Comparison of ENCODE assay signal across 20 cellular contexts in the genomic region with DNA sequence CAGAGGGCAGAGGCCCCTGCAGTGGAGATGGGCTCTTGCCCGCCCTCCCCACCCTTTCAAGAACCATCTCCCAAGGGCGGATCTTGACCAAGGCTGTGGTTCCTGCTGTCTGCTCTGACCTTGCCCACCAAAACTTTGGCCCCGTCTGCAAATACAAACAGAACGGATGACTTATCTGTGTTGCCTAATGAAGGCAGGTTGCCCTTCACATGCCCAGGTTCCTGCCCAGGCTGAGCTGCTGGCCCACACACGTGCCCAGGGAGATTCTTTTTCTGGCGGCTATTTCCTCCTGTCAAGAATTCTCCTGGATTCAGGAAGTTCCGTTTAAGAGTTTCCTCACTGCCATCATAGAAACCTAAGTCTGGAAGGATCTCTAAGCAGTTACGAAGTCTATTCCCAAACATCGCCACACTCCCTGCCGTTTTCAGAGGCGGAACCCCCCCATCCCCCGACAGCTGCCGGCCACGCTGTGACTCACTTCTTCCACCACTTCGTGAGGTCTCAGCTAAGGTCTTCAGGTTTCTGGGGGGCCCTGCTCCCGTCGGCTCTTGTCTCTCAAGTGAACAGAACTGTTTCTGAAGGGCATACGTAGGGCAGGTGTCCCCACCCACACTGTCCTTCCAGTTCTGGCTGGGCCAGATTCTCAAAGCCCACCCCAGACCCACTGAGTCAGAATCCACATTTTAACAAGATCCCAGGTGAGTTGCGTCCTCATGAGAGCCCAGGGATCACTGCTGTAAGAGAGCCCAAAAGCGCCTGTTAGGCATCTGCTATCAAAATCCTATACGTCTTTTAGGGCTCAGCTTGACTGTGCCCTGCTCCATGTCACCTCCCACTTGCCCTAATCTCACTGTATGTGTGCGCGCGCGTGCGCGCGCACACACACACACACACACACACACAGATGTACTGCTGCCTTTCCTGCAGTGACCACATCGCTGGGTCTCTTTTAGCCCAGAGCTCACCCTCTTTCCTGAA.
DNase-seq lines count a peak whose midpoint lies in the region; ATAC-seq, FAIRE-seq and TF ChIP-seq lines count a peak whose summit lies in the region.
"Had no signal": no experiment of that assay in that cellular context is flagged by ENCODE, and none has a peak within 500 bp of the region (broad histone marks: within the 10 kb centered on the region; RNA-seq: fewer than 3 reads in every experiment).

No MANE protein-coding gene starts in this region.

- intact Hi-C loops in psoas muscle (cut with DNase I), result no loop called here

- H3K18ac ChIP-seq in H1 (ENCODE audit: extremely low read depth, low read length), result no peak overlapping the region

- no peak for TF ChIP-seq EP300 in H1 (IDR thresholded peaks at IDR 0.05; ENCODE audit: borderline replicate concordance in 1 of 2, low read depth in 2 of 2, low read length in 2 of 2)

- H2BK120ac ChIP-seq in H1 (replicated peaks; ENCODE audit: low read depth, low read length), result no peak overlapping the region

- H3K79me2 ChIP-seq in GM23338 (replicated peaks; ENCODE audit: insufficient read depth) (no peaks in the 10 kb centered on the region), H1 (ENCODE audit: control insufficient read depth in 1 of 2, insufficient read depth in 2 of 2, low read length in 2 of 2) (no peaks in the 10 kb centered on the region)

- ATAC-seq in GM23338 (0 out of 3 replicates have a peak, but pooled peaks have one; percentile 30), HG03025 (IDR thresholded peaks at IDR 0.05; ENCODE audit: low FRiP score, unreplicated experiment) (no peak), psoas muscle (no peak)
- ATAC-seq: activated T-helper 17 cell treated with anti-CD3 and anti-CD28 coated beads, Interleukin-2, amount 50 U/mL, for 72 hours; foreskin keratinocyte; T-helper 17 cell had no signal

- H2BK20ac ChIP-seq in H1 (ENCODE audit: low read length), result no peak overlapping the region

- no peak overlapping the region for H4K5ac ChIP-seq in H1 (ENCODE audit: insufficient read length, low read depth, low read length)

- peak overlapping the region; percentile 80 for H2AFZ ChIP-seq in GM23338
- H2AFZ ChIP-seq in H1 (ENCODE audit: low read length), result no peak overlapping the region; the same call in 1 of the 2 replicates

- H3K9me3 ChIP-seq in H1 (ENCODE audit: insufficient read depth in 2 of 2, low read depth in 1 of 2, low read length in 1 of 2) (no peaks in the 10 kb centered on the region), psoas muscle (no peaks in the 10 kb centered on the region)
- H3K9me3 ChIP-seq: BLaER1, upper lobe of left lung had no signal

- H3K36me3 Mint-ChIP-seq in GM23338 (ENCODE audit: low read depth), result no peaks in the 10 kb centered on the region
- no peaks in the 10 kb centered on the region for H3K36me3 Mint-ChIP-seq in mesothelial cell of epicardium
- H3K36me3 Mint-ChIP-seq: naive B cell had no signal

- H4K20me1 ChIP-seq in GM23338 (replicated peaks; ENCODE audit: insufficient read depth) (no peaks in the 10 kb centered on the region), H1 (replicated peaks in 1 of 2; ENCODE audit: control insufficient read depth in 1 of 2, insufficient read depth in 2 of 2, low read length in 2 of 2) (no peaks in the 10 kb centered on the region)
- H4K20me1 ChIP-seq: BLaER1 had no signal

- H3K4me1 Mint-ChIP-seq in GM23338 (peaks cover 12% of the 10 kb centered on the region), mesothelial cell of epicardium (peaks cover 25% of the 10 kb centered on the region)
- H3K4me1 Mint-ChIP-seq: naive B cell had no signal

- H3K14ac ChIP-seq in H1 (ENCODE audit: insufficient read length), result no peak overlapping the region

- no peak overlapping the region for H3K9ac ChIP-seq in H1 (replicated peaks in 1 of 4; ENCODE audit: extremely low read depth in 1 of 4, low read depth in 3 of 4, low read length in 3 of 4)
- H3K9ac ChIP-seq: BLaER1 had no signal

- H4K8ac ChIP-seq in H1 (ENCODE audit: extremely low read depth, insufficient read depth, low read length), result no peak overlapping the region; the same call in 1 of the 2 replicates

- no peak overlapping the region for H4K91ac ChIP-seq in H1 (replicated peaks; ENCODE audit: insufficient read length, low read length)

- H3K27me3 ChIP-seq in GM23338 (ENCODE audit: insufficient read depth) (no peaks in the 10 kb centered on the region), H1 (replicated peaks in 1 of 4; ENCODE audit: control insufficient read depth in 3 of 4, extremely low read depth in 1 of 4, insufficient read depth in 3 of 4, low read length in 3 of 4) (no peaks in the 10 kb centered on the region), psoas muscle (ENCODE audit: insufficient read depth in 3 of 3, low read length in 2 of 3) (no peaks in the 10 kb centered on the region)
- H3K27me3 ChIP-seq: BLaER1, foreskin keratinocyte, upper lobe of left lung had no signal

- CTCF ChIA-PET in RWPE1 (lab: Yijun Ruan, JAX), result no interaction called here
- CTCF ChIA-PET in H1 (lab: Charles Lee; ENCODE audit: partially characterized antibody), result interaction anchor here (0.6 to 7.8 kb wide), 8 partner anchors 12 to 119 kb away, joined by 3 to 34 read pairs (median 4); no protein-coding TSS in a partner anchor

- H2BK15ac ChIP-seq in H1 (ENCODE audit: low read length), result no peak overlapping the region; the same call in 1 of the 2 replicates

- H3K27me3 Mint-ChIP-seq in GM23338 (ENCODE audit: insufficient read depth, low read depth, poor library complexity), result peaks cover 12% of the 10 kb centered on the region
- H3K27me3 Mint-ChIP-seq in mesothelial cell of epicardium (ENCODE audit: low read depth), result no peaks in the 10 kb centered on the region

- no peak for TF ChIP-seq POLR2A in H1 (IDR thresholded peaks at IDR 0.05; ENCODE audit: control extremely low read depth in 1 of 2, low read depth in 2 of 2, low read length in 2 of 2)

- no peak overlapping the region for H3K27ac Mint-ChIP-seq in GM23338
- peak overlapping the region; percentile 60 for H3K27ac Mint-ChIP-seq in mesothelial cell of epicardium
- H3K27ac Mint-ChIP-seq: activated T-helper 17 cell treated with anti-CD3 and anti-CD28 coated beads, Interleukin-2, amount 50 U/mL, for 72 hours; naive B cell; T-helper 17 cell had no signal

- H2AK5ac ChIP-seq in H1 (ENCODE audit: low read depth, low read length), result no peak overlapping the region

- H3K4me3 ChIP-seq in GM23338 (no peak overlapping the region), H1 (ENCODE audit: extremely low read depth in 1 of 4, insufficient read depth in 2 of 4, low read depth in 3 of 4, low read length in 4 of 4) (no peak overlapping the region), psoas muscle (no peak overlapping the region)
- H3K4me3 ChIP-seq: BLaER1, upper lobe of left lung had no signal

- H3K23ac ChIP-seq in H1 (ENCODE audit: insufficient read length), result no peak overlapping the region

- no peaks in the 10 kb centered on the region for H3F3A ChIP-seq in GM23338 (replicated peaks; ENCODE audit: low read depth)

- H3K9me2 ChIP-seq in GM23338 (ENCODE audit: insufficient read depth), result no peaks in the 10 kb centered on the region

- H3K79me1 ChIP-seq in H1 (ENCODE audit: low read depth, low read length), result no peaks in the 10 kb centered on the region

- H3K23me2 ChIP-seq in H1 (ENCODE audit: low read depth, low read length), result no peaks in the 10 kb centered on the region

- H3K4me3 Mint-ChIP-seq in GM23338, result no peak overlapping the region
- H3K4me3 Mint-ChIP-seq in mesothelial cell of epicardium, result peak overlapping the region; percentile 16
- H3K4me3 Mint-ChIP-seq: activated T-helper 17 cell treated with anti-CD3 and anti-CD28 coated beads, Interleukin-2, amount 50 U/mL, for 72 hours; T-helper 17 cell had no signal

- H3K4me2 ChIP-seq in GM23338, result no peak overlapping the region
- no peak overlapping the region for H3K4me2 ChIP-seq in H1 (ENCODE audit: insufficient read depth in 1 of 2, low read depth in 2 of 2, low read length in 2 of 2)
- H3K4me2 ChIP-seq: BLaER1 had no signal

- no peak overlapping the region for H2BK5ac ChIP-seq in H1 (ENCODE audit: low read depth, low read length)

- TF ChIP-seq RAD21 in H1 (IDR thresholded peaks at IDR 0.05 in 1 of 2, conservative IDR thresholded peaks at IDR 0.05 in 1 of 2; ENCODE audit: low read depth in 2 of 2, low read length in 2 of 2), result no peak

- 81% methylated on average over 29 of the region's 29 CpGs; no CpG with 5 or more reads in 1 of the 2 experiments for WGBS in H1 (ENCODE audit: extremely low coverage in 1 of 2, insufficient coverage in 1 of 2, insufficient read length in 1 of 2, insufficient replicate concordance in 2 of 2, low coverage in 1 of 2, low lambda C conversion rate in 2 of 2, missing lambda C conversion rate in 1 of 2), 2 experiments
- WGBS in psoas muscle, 3 donors, result 60 to 73% (median 69%) methylated on average over 29 of the region's 29 CpGs

- H3K27ac ChIP-seq in GM23338 (ENCODE audit: low read depth) (no peak overlapping the region), RWPE1 (peak overlapping the region; percentile 89; the same call in 1 of the 2 replicates), H1 (ENCODE audit: low read depth, low read length) (no peak overlapping the region), psoas muscle (no peak overlapping the region)
- H3K27ac ChIP-seq: BLaER1, foreskin keratinocyte, upper lobe of left lung had no signal

- H3K56ac ChIP-seq in H1 (replicated peaks; ENCODE audit: insufficient read length, low read depth, low read length), result no peak overlapping the region

- TF ChIP-seq CTCF in GM23338 (conservative IDR thresholded peaks at IDR 0.05; ENCODE audit: low read depth in 2 of 2), result no peak
- no peak for TF ChIP-seq CTCF in RWPE1 (conservative IDR thresholded peaks at IDR 0.05; ENCODE audit: low read depth)
- TF ChIP-seq CTCF in H1 (IDR thresholded peaks at IDR 0.05; ENCODE audit: control extremely low read depth in 1 of 3, insufficient read depth in 1 of 3, low read depth in 1 of 3, low read length in 3 of 3), result no peak
- no peak for TF ChIP-seq CTCF in mesothelial cell of epicardium (IDR thresholded peaks at IDR 0.05; ENCODE audit: unreplicated experiment)
- TF ChIP-seq CTCF in psoas muscle (IDR thresholded peaks at IDR 0.05), result no peak

- no peak for FAIRE-seq in H1 (lab: Jason Lieb, UNC)
- FAIRE-seq: islet of Langerhans had no signal

- no peaks in the 10 kb centered on the region for H3K9me3 Mint-ChIP-seq in GM23338
- no peaks in the 10 kb centered on the region for H3K9me3 Mint-ChIP-seq in mesothelial cell of epicardium
- H3K9me3 Mint-ChIP-seq: activated T-helper 17 cell treated with anti-CD3 and anti-CD28 coated beads, Interleukin-2, amount 50 U/mL, for 72 hours had no signal

- DNase-seq in GM23338 (ENCODE audit: low spot score) (no peak), RWPE1 (ENCODE audit: low spot score) (no peak), H1 (ENCODE audit: low read depth in 1 of 2, low spot score in 2 of 2) (no peak), mesothelial cell of epicardium (ENCODE audit: low spot score in 2 of 2, unreplicated experiment in 2 of 2) (no peak), DMS79 (lab: John Stamatoyannopoulos, UW) (no peak), psoas muscle (no peak)
- DNase-seq in activated T-cell treated with anti-CD3 and anti-CD28 coated beads, Interleukin-2, amount 50 U/mL, for 1 hour, result no peak
- DNase-seq: activated CD4-positive, alpha-beta T cell treated with anti-CD3 and anti-CD28 coated beads, Interleukin-2, amount 50 U/mL, for 4 hours; anterior cingulate cortex; effector CD4-positive, alpha-beta T cell; foreskin keratinocyte; naive B cell; NCI-H1105 treated with DMSO at 0.1 percent for 48 hours; stimulated activated CD4-positive, alpha-beta T cell treated with anti-CD3 and anti-CD28 coated beads, Interleukin-2, amount 100 ng/mL, for 48 hours; T-helper 17 cell; upper lobe of left lung had no signal

- H2BK12ac ChIP-seq in H1 (ENCODE audit: low read depth, low read length), result 0 out of 2 replicates have a peak overlapping the region, but pooled peaks have one; percentile 9

- H3K4me1 ChIP-seq in GM23338 (ENCODE audit: insufficient read depth), result 0 out of 2 replicates have a peak, but pooled peaks cover 4% of the 10 kb centered on the region
- peaks cover 0 to 4% (median 1%) of the 10 kb centered on the region in 4 experiments; a peak in 2 of 7 replicates for H3K4me1 ChIP-seq in H1 (replicated peaks in 1 of 4; ENCODE audit: control insufficient read depth in 3 of 4, insufficient read depth in 4 of 4, low read length in 3 of 4)
- H3K4me1 ChIP-seq in psoas muscle, result no peaks in the 10 kb centered on the region

- H3K4ac ChIP-seq in H1 (replicated peaks; ENCODE audit: insufficient read length, low read depth, low read length), result no peak overlapping the region

- H3K36me3 ChIP-seq in GM23338 (ENCODE audit: insufficient read depth), result no peaks in the 10 kb centered on the region
- H3K36me3 ChIP-seq in H1 (ENCODE audit: control insufficient read depth in 2 of 4, insufficient read depth in 4 of 4, low read length in 3 of 4), result no peaks in the 10 kb centered on the region
- no peaks in the 10 kb centered on the region for H3K36me3 ChIP-seq in psoas muscle (ENCODE audit: insufficient read depth in 1 of 2, low read depth in 1 of 2)
- H3K36me3 ChIP-seq: BLaER1, upper lobe of left lung had no signal

- POLR2A ChIA-PET in RWPE1 (lab: Yijun Ruan, JAX; ENCODE audit: low non-redundant PET), result no interaction called here
- POLR2A ChIA-PET in H1 (lab: Charles Lee; ENCODE audit: partially characterized antibody), result no interaction called here
